22 cellular contexts compared by ENCODE assay signal in genomic region chr1:73326663-73327062, GRCh38.
"Had no signal": no experiment of that assay in that cellular context is flagged by ENCODE, and none has a peak within 500 bp of the region (broad histone marks: within the 10 kb centered on the region; RNA-seq: fewer than 3 reads in every experiment).

No MANE protein-coding gene starts in this region.

- H3K27ac ChIP-seq: coronary artery, dorsolateral prefrontal cortex, esophagus muscularis mucosa, foreskin keratinocyte, gastroesophageal sphincter, heart left ventricle, hepatocyte, left lung, lower lobe of right lung had no signal

- H3K36me3 ChIP-seq: esophagus muscularis mucosa, gastroesophageal sphincter, heart left ventricle, left lung, lower lobe of right lung had no signal

- FAIRE-seq: colon, endothelial cell of umbilical vein, frontal cortex, islet of Langerhans, keratinocyte had no signal

- H3K9me3 ChIP-seq: lower lobe of right lung had no signal

- H2AFZ ChIP-seq: hepatocyte had no signal

- H3K4me3 ChIP-seq: coronary artery, dorsolateral prefrontal cortex, esophagus muscularis mucosa, gastroesophageal sphincter, heart left ventricle, hepatocyte, left lung, lower lobe of right lung had no signal

- H3K4me2 ChIP-seq: hepatocyte had no signal

- H3K79me2 ChIP-seq: hepatocyte had no signal

- H3K27me3 ChIP-seq: dorsolateral prefrontal cortex, esophagus muscularis mucosa, foreskin keratinocyte, gastroesophageal sphincter, heart left ventricle, hepatocyte, left lung had no signal

- DNase-seq: dermis blood vessel endothelial cell; dorsolateral prefrontal cortex; effector CD4-positive, alpha-beta T cell; effector memory CD4-positive, alpha-beta T cell; foreskin keratinocyte; hypothalamus; left cardiac atrium; left ventricle myocardium superior; lower lobe of right lung; mesenchymal stem cell; midbrain had no signal

- ATAC-seq: foreskin keratinocyte, gastroesophageal sphincter, heart left ventricle, left cardiac atrium, left lung, left ventricle myocardium superior had no signal

- H3K4me1 ChIP-seq: esophagus muscularis mucosa, foreskin keratinocyte, gastroesophageal sphincter, heart left ventricle, left lung, lower lobe of right lung had no signal
